In the genomic region with DNA sequence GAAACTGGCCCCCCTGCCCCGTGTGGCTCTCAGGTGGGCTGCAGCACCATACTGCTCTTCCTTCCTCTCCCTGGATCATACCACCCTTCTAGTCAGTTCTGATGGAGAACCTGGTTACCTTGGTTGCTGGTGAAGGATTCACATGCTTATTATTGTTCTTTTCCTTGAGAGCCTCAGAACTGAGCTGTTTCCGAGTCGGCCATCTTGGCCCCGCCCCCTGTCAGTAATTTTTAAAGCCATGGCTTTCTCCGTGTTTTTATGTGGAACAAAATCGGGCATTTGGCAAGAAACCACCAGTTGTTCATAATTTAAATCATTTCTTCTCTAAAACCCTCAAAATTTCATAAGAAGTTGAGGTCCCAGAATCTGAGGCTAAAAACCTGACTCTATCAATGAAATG, we compare ENCODE assay signal across 20 cellular contexts.
"Had no signal": no experiment of that assay in that cellular context is flagged by ENCODE, and none has a peak within 500 bp of the region (broad histone marks: within the 10 kb centered on the region; RNA-seq: fewer than 3 reads in every experiment).

No MANE protein-coding gene starts in this region.

- H3K9me3 ChIP-seq: heart left ventricle, neutrophil, right atrium auricular region, suprapubic skin, tibial artery, upper lobe of left lung, uterus had no signal

- H3K36me3 ChIP-seq: heart left ventricle, neutrophil, right atrium auricular region, suprapubic skin, tibial artery, upper lobe of left lung, uterus had no signal

- H3K4me3 Mint-ChIP-seq: naive thymus-derived CD4-positive, alpha-beta T cell; nephron progenitor cell had no signal

- FAIRE-seq: islet of Langerhans, small intestine had no signal

- H3K27ac Mint-ChIP-seq: naive thymus-derived CD4-positive, alpha-beta T cell; nephron progenitor cell had no signal

- H3K27me3 ChIP-seq: heart left ventricle, neutrophil, right atrium auricular region, suprapubic skin, tibial artery, upper lobe of left lung, uterus had no signal

- H3K27ac ChIP-seq: coronary artery, heart left ventricle, neutrophil, right atrium auricular region, suprapubic skin, tibial artery, upper lobe of left lung, uterus had no signal

- H3K4me1 Mint-ChIP-seq: naive thymus-derived CD4-positive, alpha-beta T cell had no signal

- H3K36me3 Mint-ChIP-seq: naive thymus-derived CD4-positive, alpha-beta T cell had no signal

- H3K4me1 ChIP-seq: heart left ventricle, right atrium auricular region, suprapubic skin, tibial artery, upper lobe of left lung, uterus had no signal

- ATAC-seq: heart left ventricle; naive thymus-derived CD4-positive, alpha-beta T cell; stimulated activated naive CD8-positive, alpha-beta T cell treated with anti-CD3 and anti-CD28 coated beads, Interleukin-15, Interleukin-2, amounts not matched to agents 100 U/mL and 50 U/mL, for 24 hours had no signal

- DNase-seq: effector CD4-positive, alpha-beta T cell; foreskin melanocyte; heart left ventricle; hypothalamus; kidney glomerular epithelial cell; naive thymus-derived CD4-positive, alpha-beta T cell; nephron progenitor cell; posterior cingulate gyrus; small intestine; stimulated activated CD4-positive, alpha-beta T cell treated with anti-CD3 and anti-CD28 coated beads, Interleukin-12 subunit alpha, Interleukin-12 subunit beta, amount 100 ng/mL, for 4 hours; stimulated activated CD4-positive, alpha-beta T cell treated with anti-CD3 and anti-CD28 coated beads, Interleukin-2, amount 100 ng/mL, for 48 hours; stimulated activated naive CD8-positive, alpha-beta T cell treated with anti-CD3 and anti-CD28 coated beads, Interleukin-15, Interleukin-2, amounts not matched to agents 100 U/mL and 50 U/mL, for 24 hours; tibial artery; upper lobe of left lung; uterus had no signal

- H3K4me3 ChIP-seq: coronary artery, heart left ventricle, right atrium auricular region, suprapubic skin, tibial artery, upper lobe of left lung, uterus had no signal

- H3K27me3 Mint-ChIP-seq: naive thymus-derived CD4-positive, alpha-beta T cell had no signal
